ENCODE assay signal across 16 cellular contexts in genomic region chr1:101993703-101994102, GRCh38. TPM values are rescaled to one million over a fixed set of nuclear protein-coding genes. Genes with fewer than 3 reads are reported as not detected.
DNase-seq lines count a peak whose midpoint lies in the region; ATAC-seq and TF ChIP-seq lines count a peak whose summit lies in the region.
"Had no signal": no experiment of that assay in that cellular context is flagged by ENCODE, and none has a peak within 500 bp of the region (broad histone marks: within the 10 kb centered on the region; RNA-seq: fewer than 3 reads in every experiment).

No MANE protein-coding gene starts in this region.

- H3K4me1 ChIP-seq in PC-3 (ENCODE audit: insufficient read depth, low read length) (no peaks in the 10 kb centered on the region), spleen (no peaks in the 10 kb centered on the region)

- TF ChIP-seq CTCF in PC-3 (conservative IDR thresholded peaks at IDR 0.05; ENCODE audit: low read depth, low read length) (peak; percentile 49), fibroblast of mammary gland (conservative IDR thresholded peaks at IDR 0.05; ENCODE audit: control insufficient read depth, insufficient read depth, low read depth, low read length) (no peak), spleen (IDR thresholded peaks at IDR 0.05 in 8 of 11, conservative IDR thresholded peaks at IDR 0.05 in 3 of 11) (no peak)

- H3F3A ChIP-seq in PC-3 (ENCODE audit: low read length, unreplicated experiment), result no peaks in the 10 kb centered on the region

- no peak overlapping the region for H2AFZ ChIP-seq in PC-3 (ENCODE audit: low read length)

- BruUV-seq in PC-3 (replicated peaks; lab: Mats Ljungman, UMichigan), result no TSS peak

- H3K27me3 ChIP-seq in PC-3 (ENCODE audit: low read length) (peaks cover 47% of the 10 kb centered on the region), spleen (replicated peaks in 1 of 7) (peaks cover 0 to 20% (median 9%) of the 10 kb centered on the region in 7 donors)

- ATAC-seq in PC-3, result no peak
- no peak for ATAC-seq in GM18519 (IDR thresholded peaks at IDR 0.05; ENCODE audit: low FRiP score, unreplicated experiment)
- no peak for ATAC-seq in GM18511 (IDR thresholded peaks at IDR 0.05; ENCODE audit: unreplicated experiment)
- no peak for ATAC-seq in GM18907 (IDR thresholded peaks at IDR 0.05; ENCODE audit: unreplicated experiment)
- ATAC-seq: activated T-helper 17 cell treated with anti-CD3 and anti-CD28 coated beads, Interleukin-2, amount 50 U/mL, for 72 hours; stimulated activated naive CD8-positive, alpha-beta T cell treated with anti-CD3 and anti-CD28 coated beads, Interleukin-15, Interleukin-2, amounts not matched to agents 100 U/mL and 50 U/mL, for 24 hours had no signal

- no peaks in the 10 kb centered on the region for H3K79me2 ChIP-seq in PC-3 (ENCODE audit: low read length)

- no peak overlapping the region for H3K9ac ChIP-seq in PC-3 (ENCODE audit: low read length)
- H3K9ac ChIP-seq: KMS-11 had no signal

- H3K9me2 ChIP-seq in PC-3 (replicated peaks; ENCODE audit: low read length), result no peaks in the 10 kb centered on the region

- no peak for TF ChIP-seq POLR2A in spleen (IDR thresholded peaks at IDR 0.05)

- H3K9me3 ChIP-seq in PC-3 (ENCODE audit: low read length) (no peaks in the 10 kb centered on the region), spleen (no peaks in the 10 kb centered on the region)

- WGBS in spleen, 5 donors, result 37 to 58% (median 56%) methylated on average over 3 of the region's 3 CpGs

- H3K4me3 ChIP-seq in PC-3 (ENCODE audit: low read length), result no peak overlapping the region
- no peak overlapping the region for H3K4me3 ChIP-seq in fibroblast of mammary gland (ENCODE audit: control insufficient read depth, low read depth, low read length)
- no peak overlapping the region for H3K4me3 ChIP-seq in spleen

- peak; percentile 60 for DNase-seq in DMS53 (lab: John Stamatoyannopoulos, UW)
- DNase-seq in HEK293T (ENCODE audit: extremely low spot score), result no peak
- DNase-seq in PC-3, result peak; percentile 22
- peak; percentile 0 for DNase-seq in fibroblast of mammary gland (ENCODE audit: low read depth)
- DNase-seq in spleen, result no peak
- DNase-seq: anterior cingulate cortex; GOT3; NCI-H2107; stimulated activated naive CD8-positive, alpha-beta T cell treated with anti-CD3 and anti-CD28 coated beads, Interleukin-15, Interleukin-2, amounts not matched to agents 100 U/mL and 50 U/mL, for 24 hours; T-helper 9 cell had no signal

- H3K36me3 ChIP-seq in PC-3 (ENCODE audit: low read depth, low read length) (no peaks in the 10 kb centered on the region), spleen (no peaks in the 10 kb centered on the region)

- intact Hi-C loops in PC-3 (cut with micrococcal nuclease), result loop anchor here (10.0 kb wide), 1 partner anchor 201 kb away; no protein-coding TSS in a partner anchor
- intact Hi-C loops in spleen (cut with DNase I; ENCODE audit: low total_unique reads), result no loop called here

- CTCF ChIA-PET in HEK293T (lab: Yijun Ruan, JAX) (no interaction called here), PC-3 (lab: Charles Lee) (no interaction called here)

- no peak overlapping the region for H3K4me2 ChIP-seq in PC-3 (ENCODE audit: low read length)
- H3K4me2 ChIP-seq: KMS-11 had no signal

- H3K27ac ChIP-seq in PC-3 (ENCODE audit: low read length) (no peak overlapping the region), spleen (no peak overlapping the region)
- H3K27ac ChIP-seq: KMS-11, RWPE1 had no signal

- no peaks in the 10 kb centered on the region for H4K20me1 ChIP-seq in PC-3 (ENCODE audit: low read length)

- POLR2A ChIA-PET in HEK293T (lab: Yijun Ruan, JAX), result no interaction called here
- POLR2A ChIA-PET in PC-3 (lab: Charles Lee; ENCODE audit: unreplicated experiment), result no interaction called here

TF ChIP-seq in HEK293T, 16 proteins besides CTCF, POLR2A, EP300 and RAD21:
- no peak for TF ChIP-seq FOXK2 (IDR thresholded peaks at IDR 0.05)
- no peak for TF ChIP-seq SP1 (IDR thresholded peaks at IDR 0.05)
- peak; percentile 71 for TF ChIP-seq ZNF384 (IDR thresholded peaks at IDR 0.05)
- TF ChIP-seq CTBP1 (IDR thresholded peaks at IDR 0.05; ENCODE audit: borderline replicate concordance), result no peak

RNA-seq across cellular contexts. Expression of gene OLFM3, which starts 3.0 kb away (rescaled TPM):
- total RNA-seq in PC-3 (2014; rRNA removed) (not detected in 2 replicates), spleen (not detected)
- polyA plus RNA-seq in spleen, result not detected
- total RNA-seq: activated T-helper 17 cell treated with anti-CD3 and anti-CD28 coated beads, Interleukin-2, amount 50 U/mL, for 72 hours had no signal

Comparison
In these comparisons a context has a peak if more than half of its experiments do, and no peak if none do; other contexts are left out.
1. DNase-seq: peak in DMS53 (single experiment), PC-3 (single experiment) and fibroblast of mammary gland (single experiment); none in HEK293T (single experiment) and spleen (single experiment).